ENCODE assay signal across 8 cellular contexts in the genomic region with DNA sequence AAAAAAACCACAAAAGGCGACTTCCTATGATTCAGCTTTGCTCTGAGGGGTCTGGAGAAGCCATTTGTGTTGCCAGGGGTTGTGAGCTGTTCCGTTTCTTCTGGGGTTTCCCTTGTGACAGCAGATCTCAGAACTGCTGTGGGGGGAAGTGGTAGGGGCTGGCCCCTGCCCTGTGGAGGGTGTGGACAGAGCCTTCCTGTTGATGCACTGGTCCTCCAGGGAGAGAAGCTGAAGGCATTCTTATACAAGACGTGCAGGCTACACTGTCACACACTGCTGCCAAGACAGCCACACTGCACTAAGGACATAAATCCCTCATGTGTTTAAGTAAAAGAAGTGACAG. TPM values are rescaled to one million over a fixed set of nuclear protein-coding genes. Genes with fewer than 3 reads are reported as not detected.
DNase-seq lines count a peak whose midpoint lies in the region; ATAC-seq, FAIRE-seq and TF ChIP-seq lines count a peak whose summit lies in the region.

No MANE protein-coding gene starts in this region.

- H3K27me3 Mint-ChIP-seq in stimulated activated memory B cell treated with anti-CD40 and anti-IgM and Interleukin-4, amounts not matched to agents 10 μg/mL and 1 μg/mL and 100 μg/mL, for 72 hours, result no peaks in the 10 kb centered on the region

- intact Hi-C loops in breast epithelium (cut with DNase I; ENCODE audit: low total_unique reads), result no loop called here

- no peak for TF ChIP-seq CTCF in breast epithelium (IDR thresholded peaks at IDR 0.05)

- no peak overlapping the region for H3K27ac ChIP-seq in breast epithelium

- DNase-seq in SIG-M5 treated with dmso at 0.1 percent for 504 hours (lab: John Stamatoyannopoulos, UW; ENCODE audit: unreplicated experiment) (peak; percentile 89), germinal center (ENCODE audit: low spot score) (peak; percentile 30), breast epithelium (ENCODE audit: low spot score in 2 of 2) (no peak), HTR-8/SVneo (ENCODE audit: insufficient read length, low spot score) (no peak), retina (no peak)

- FAIRE-seq in HTR-8/SVneo (lab: Jason Lieb, UNC), result no peak

- H3K9me3 ChIP-seq in breast epithelium, result no peaks in the 10 kb centered on the region

- no peak overlapping the region for H3K4me3 Mint-ChIP-seq in stimulated activated memory B cell treated with anti-CD40 and anti-IgM and Interleukin-4, amounts not matched to agents 10 μg/mL and 1 μg/mL and 100 μg/mL, for 72 hours

- H3K27me3 ChIP-seq in breast epithelium, result no peaks in the 10 kb centered on the region

- no peaks in the 10 kb centered on the region for H3K36me3 Mint-ChIP-seq in stimulated activated memory B cell treated with anti-CD40 and anti-IgM and Interleukin-4, amounts not matched to agents 10 μg/mL and 1 μg/mL and 100 μg/mL, for 72 hours

- TF ChIP-seq POLR2A in breast epithelium (IDR thresholded peaks at IDR 0.05), result no peak

- no peaks in the 10 kb centered on the region for H3K36me3 ChIP-seq in breast epithelium

- ATAC-seq in GM18907 (IDR thresholded peaks at IDR 0.05; ENCODE audit: unreplicated experiment) (peak; percentile 94), HG02885 (IDR thresholded peaks at IDR 0.05; ENCODE audit: poor library complexity, unreplicated experiment) (peak; percentile 89)
- peak; percentile 92 for ATAC-seq in stimulated activated memory B cell treated with anti-CD40 and anti-IgM and Interleukin-4, amounts not matched to agents 10 μg/mL and 1 μg/mL and 100 μg/mL, for 72 hours

- no peaks in the 10 kb centered on the region for H3K4me1 ChIP-seq in breast epithelium

- peaks cover 39% of the 10 kb centered on the region for H3K4me1 Mint-ChIP-seq in stimulated activated memory B cell treated with anti-CD40 and anti-IgM and Interleukin-4, amounts not matched to agents 10 μg/mL and 1 μg/mL and 100 μg/mL, for 72 hours

- peak overlapping the region; percentile 67 for H3K27ac Mint-ChIP-seq in stimulated activated memory B cell treated with anti-CD40 and anti-IgM and Interleukin-4, amounts not matched to agents 10 μg/mL and 1 μg/mL and 100 μg/mL, for 72 hours

- no peaks in the 10 kb centered on the region for H3K9me3 Mint-ChIP-seq in stimulated activated memory B cell treated with anti-CD40 and anti-IgM and Interleukin-4, amounts not matched to agents 10 μg/mL and 1 μg/mL and 100 μg/mL, for 72 hours

- H3K4me3 ChIP-seq in breast epithelium, result no peak overlapping the region

RNA-seq across cellular contexts. Expression of a gene that starts 17.3 kb away (rescaled TPM):
- 10 to 100 TPM; 21.6 to 35.5 (median 27.8) TPM for total RNA-seq in breast epithelium

RNA-seq across cellular contexts. Expression of a gene that starts 44.0 kb away (rescaled TPM):
- total RNA-seq in breast epithelium, result 1 to 10 TPM in 1 of 3 donors, under 1 TPM in 2; 0.66 to 1.8 (median 0.96) TPM

Comparison
In these comparisons a context has a peak if more than half of its experiments do, and no peak if none do; other contexts are left out.
1. DNase-seq: peak in SIG-M5 treated with dmso at 0.1 percent for 504 hours (single experiment) and germinal center (single experiment); none in breast epithelium (0 of 2), HTR-8/SVneo (single experiment) and retina (single experiment).
2. Peak in every context shown above with its lines, with median percentiles within 50 percentile points of each other: ATAC-seq.